In genomic region chr16:84983308-84983707, GRCh38 we compare ENCODE assay signal across 12 cellular contexts. TPM values are rescaled to one million over a fixed set of nuclear protein-coding genes. Genes with fewer than 3 reads are reported as not detected.
DNase-seq lines count a peak whose midpoint lies in the region; ATAC-seq and TF ChIP-seq lines count a peak whose summit lies in the region.
"Had no signal": no experiment of that assay in that cellular context is flagged by ENCODE, and none has a peak within 500 bp of the region (broad histone marks: within the 10 kb centered on the region; RNA-seq: fewer than 3 reads in every experiment).

No MANE protein-coding gene starts in this region.

- no peaks in the 10 kb centered on the region for H3K9me3 Mint-ChIP-seq in Calu3 (ENCODE audit: low read depth, unreplicated experiment)
- H3K9me3 Mint-ChIP-seq in activated T-helper 2 cell treated with anti-CD3 and anti-CD28 coated beads, Interferon-gamma antibody, Interleukin-2, Interleukin-4, amounts not matched to agents 10 μg/mL and 5 μg/mL and 100 μg/mL, durations not matched to agents 14 hours and 24 hours and 36 hours = no peaks in the 10 kb centered on the region

- H3K4me1 ChIP-seq in Panc1 (ENCODE audit: control insufficient read depth, insufficient read depth, low read length) (peaks cover 7% of the 10 kb centered on the region), uterus (no peaks in the 10 kb centered on the region)

- TF ChIP-seq CTCF in Calu3 (IDR thresholded peaks at IDR 0.05; ENCODE audit: unreplicated experiment) = no peak
- TF ChIP-seq CTCF in Panc1 (IDR thresholded peaks at IDR 0.05) = no peak
- no peak for TF ChIP-seq CTCF in uterus (IDR thresholded peaks at IDR 0.05)
- TF ChIP-seq CTCF in WERI-Rb-1 (IDR thresholded peaks at IDR 0.05; ENCODE audit: low read depth, low read length) = no peak

- H3K27me3 ChIP-seq in Panc1 (ENCODE audit: control insufficient read depth, insufficient read depth, low read length) (no peaks in the 10 kb centered on the region), uterus (no peaks in the 10 kb centered on the region), WERI-Rb-1 (ENCODE audit: insufficient read depth, low read depth, severe bottlenecking) (no peaks in the 10 kb centered on the region)

- H3K27ac ChIP-seq in Panc1 (ENCODE audit: low read length) (no peak overlapping the region), uterus (no peak overlapping the region), WERI-Rb-1 (no peak overlapping the region)

- ATAC-seq in Panc1 (0 out of 2 replicates have a peak, but pooled peaks have one; percentile 19), left cardiac atrium (peak; percentile 34 to 53), sciatic nerve (peak; percentile 48)

- H3K27me3 Mint-ChIP-seq in Calu3 (ENCODE audit: unreplicated experiment) = no peaks in the 10 kb centered on the region
- no peaks in the 10 kb centered on the region for H3K27me3 Mint-ChIP-seq in activated T-helper 2 cell treated with anti-CD3 and anti-CD28 coated beads, Interferon-gamma antibody, Interleukin-2, Interleukin-4, amounts not matched to agents 10 μg/mL and 5 μg/mL and 100 μg/mL, durations not matched to agents 14 hours and 24 hours and 36 hours (ENCODE audit: low read depth)

- peaks cover 65% of the 10 kb centered on the region for H3K4me1 Mint-ChIP-seq in Calu3 (ENCODE audit: low read depth, unreplicated experiment)
- peaks cover 6% of the 10 kb centered on the region for H3K4me1 Mint-ChIP-seq in activated T-helper 2 cell treated with anti-CD3 and anti-CD28 coated beads, Interferon-gamma antibody, Interleukin-2, Interleukin-4, amounts not matched to agents 10 μg/mL and 5 μg/mL and 100 μg/mL, durations not matched to agents 14 hours and 24 hours and 36 hours (ENCODE audit: low read depth)

- intact Hi-C loops in Calu3 (cut with micrococcal nuclease; ENCODE audit: unreplicated experiment) = no loop called here
- intact Hi-C loops in Panc1 (cut with micrococcal nuclease; ENCODE audit: unreplicated experiment) = no loop called here
- intact Hi-C loops in left cardiac atrium (cut with DNase I) = no loop called here
- intact Hi-C loops in sciatic nerve (cut with DNase I) = no loop called here
- intact Hi-C loops in activated T-helper 2 cell treated with anti-CD3 and anti-CD28 coated beads, Interferon-gamma antibody, Interleukin-2, Interleukin-4, amounts not matched to agents 10 μg/mL and 5 μg/mL and 100 μg/mL, durations not matched to agents 14 hours and 24 hours and 36 hours (cut with micrococcal nuclease) = no loop called here
- intact Hi-C loops in uterus (cut with DNase I; ENCODE audit: low total_unique reads) = no loop called here

- peaks cover 94% of the 10 kb centered on the region for H3K36me3 Mint-ChIP-seq in Calu3 (ENCODE audit: insufficient read depth, unreplicated experiment)
- peaks cover 49% of the 10 kb centered on the region for H3K36me3 Mint-ChIP-seq in activated T-helper 2 cell treated with anti-CD3 and anti-CD28 coated beads, Interferon-gamma antibody, Interleukin-2, Interleukin-4, amounts not matched to agents 10 μg/mL and 5 μg/mL and 100 μg/mL, durations not matched to agents 14 hours and 24 hours and 36 hours (ENCODE audit: low read depth)

- POLR2A ChIA-PET in Panc1 (lab: Charles Lee) = no interaction called here

- H3K9me3 ChIP-seq in Panc1 (ENCODE audit: control insufficient read depth, insufficient read depth, low read depth, low read length) = no peaks in the 10 kb centered on the region
- H3K9me3 ChIP-seq in uterus = no peaks in the 10 kb centered on the region
- no peaks in the 10 kb centered on the region for H3K9me3 ChIP-seq in WERI-Rb-1 (ENCODE audit: severe bottlenecking)

- CTCF ChIA-PET in Calu3 (lab: Charles Lee) (interaction anchor here (1.1 to 1.9 kb wide), 5 partner anchors 11 to 131 kb away, joined by 3 to 12 read pairs (median 4); no protein-coding TSS in a partner anchor), Panc1 (lab: Charles Lee) (interaction anchor here (0.9 kb wide), 1 partner anchor 70 kb away, joined by 7 read pairs; no protein-coding TSS in a partner anchor)

- in situ Hi-C loops in Panc1 (cut with HindIII; ENCODE audit: low pct_unique_long_range_greater_than_20kb, low sequenced_read_pairs) = no loop called here

- DNase-seq in Calu3 = no peak
- DNase-seq in Panc1 (ENCODE audit: low read depth, low spot score) = no peak
- no peak for DNase-seq in left cardiac atrium
- no peak for DNase-seq in sciatic nerve (ENCODE audit: low spot score)
- DNase-seq in erythroblast (lab: John Stamatoyannopoulos, UW) = no peak
- no peak for DNase-seq in activated T-helper 2 cell treated with anti-CD3 and anti-CD28 coated beads, Interferon-gamma antibody, Interleukin-2, Interleukin-4, amounts not matched to agents 10 μg/mL and 5 μg/mL and 100 μg/mL, durations not matched to agents 14 hours and 24 hours and 36 hours (ENCODE audit: low spot score)
- no peak for DNase-seq in uterus
- no peak for DNase-seq in WERI-Rb-1
- DNase-seq: activated CD4-positive, alpha-beta T cell treated with anti-CD3 and anti-CD28 coated beads, Interleukin-2, amount 50 U/mL, for 48 hours; activated gamma-delta T cell; NCI-H2171; stimulated activated CD4-positive, alpha-beta T cell treated with anti-CD3 and anti-CD28 coated beads, Interleukin-1b, Interleukin-23, amount 100 ng/mL, for 48 hours had no signal

- peak overlapping the region; percentile 85 for H3K27ac Mint-ChIP-seq in Calu3 (ENCODE audit: unreplicated experiment)
- no peak overlapping the region for H3K27ac Mint-ChIP-seq in activated T-helper 2 cell treated with anti-CD3 and anti-CD28 coated beads, Interferon-gamma antibody, Interleukin-2, Interleukin-4, amounts not matched to agents 10 μg/mL and 5 μg/mL and 100 μg/mL, durations not matched to agents 14 hours and 24 hours and 36 hours

- H3K4me3 ChIP-seq in Panc1 (ENCODE audit: low read depth in 2 of 2, low read length in 2 of 2) (no peak overlapping the region), uterus (no peak overlapping the region), WERI-Rb-1 (ENCODE audit: low read depth, low read length) (no peak overlapping the region)

- H3K4me3 Mint-ChIP-seq in Calu3 (ENCODE audit: low read depth, unreplicated experiment) = peak overlapping the region; percentile 29
- H3K4me3 Mint-ChIP-seq in activated T-helper 2 cell treated with anti-CD3 and anti-CD28 coated beads, Interferon-gamma antibody, Interleukin-2, Interleukin-4, amounts not matched to agents 10 μg/mL and 5 μg/mL and 100 μg/mL, durations not matched to agents 14 hours and 24 hours and 36 hours (ENCODE audit: low read depth) = no peak overlapping the region

- TF ChIP-seq POLR2A in erythroblast (IDR thresholded peaks at IDR 0.05; ENCODE audit: low read length) (no peak), uterus (IDR thresholded peaks at IDR 0.05) (no peak)

- no TSS peak for BruUV-seq in Calu3 (replicated peaks; lab: Mats Ljungman, UMichigan)
- BruUV-seq in Panc1 (replicated peaks; lab: Mats Ljungman, UMichigan) = no TSS peak

- H3K36me3 ChIP-seq in Panc1 (ENCODE audit: control insufficient read depth, insufficient read depth, low read length) (peaks cover 12% of the 10 kb centered on the region), uterus (no peaks in the 10 kb centered on the region), WERI-Rb-1 (no peaks in the 10 kb centered on the region; the same call in 1 of the 2 replicates)

RNA-seq across cellular contexts. Expression of gene ZDHHC7, which starts 28.0 kb away (rescaled TPM):
- total RNA-seq in Calu3 (2022) (100 and 109 TPM in 2 replicates), Panc1 (2021; ENCODE audit: unreplicated experiment) (71.5 TPM), left cardiac atrium (10 to 100 TPM; 33.2 to 35.2 TPM), sciatic nerve (48.8 TPM), uterus (10 to 100 TPM; 16.5 to 50.2 (median 39.1) TPM)
- polyA plus RNA-seq in Panc1 (2012; ENCODE audit: insufficient read length) = 74.5 TPM
- 29.1 and 30.0 TPM in 2 replicates for total RNA-seq in activated T-helper 2 cell treated with anti-CD3 and anti-CD28 coated beads, Interferon-gamma antibody, Interleukin-2, Interleukin-4, amounts not matched to agents 10 μg/mL and 5 μg/mL and 100 μg/mL, durations not matched to agents 14 hours and 24 hours and 36 hours

RNA-seq across cellular contexts. Expression of gene KIAA0513, which starts 44.3 kb away (rescaled TPM):
- total RNA-seq in Calu3 (2022) (12.4 and 15.1 TPM in 2 replicates), Panc1 (2021; ENCODE audit: unreplicated experiment) (8.7 TPM), left cardiac atrium (10 to 100 TPM in 1 of 2 donors, 1 to 10 TPM in 1; 9.2 to 10.4 TPM), sciatic nerve (12.6 TPM), uterus (10 to 100 TPM in 1 of 4 donors, 1 to 10 TPM in 3; 4.7 to 17.3 (median 9.4) TPM)
- polyA plus RNA-seq in Panc1 (2012; ENCODE audit: insufficient read length) = 7.9 TPM
- total RNA-seq in activated T-helper 2 cell treated with anti-CD3 and anti-CD28 coated beads, Interferon-gamma antibody, Interleukin-2, Interleukin-4, amounts not matched to agents 10 μg/mL and 5 μg/mL and 100 μg/mL, durations not matched to agents 14 hours and 24 hours and 36 hours = 12.8 and 13.6 TPM in 2 replicates
